Comparison of ENCODE assay signal across 1 cellular context in the genomic region with DNA sequence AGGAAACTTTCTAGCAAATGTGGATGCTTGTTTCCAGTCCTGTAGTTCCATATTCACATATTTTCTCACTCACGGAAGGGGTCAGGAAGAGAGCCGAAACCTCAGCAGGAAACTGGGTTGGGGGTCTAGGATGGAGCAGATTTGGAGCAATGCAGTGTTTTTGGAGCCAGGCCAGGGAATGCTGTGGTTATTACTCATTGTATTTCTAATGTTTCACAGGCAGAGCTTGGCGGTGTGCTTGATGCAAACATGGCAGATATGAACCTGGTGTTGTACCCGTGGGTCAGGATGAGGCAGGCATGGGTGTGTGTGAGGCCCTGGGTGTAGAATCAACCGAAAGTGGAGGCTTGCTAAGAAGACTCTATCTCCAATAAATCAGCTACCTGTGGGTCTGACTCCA.
TF ChIP-seq lines count a peak whose summit lies in the region.

No MANE protein-coding gene starts in this region.

TF ChIP-seq in H1, 55 proteins besides CTCF, POLR2A, EP300 and RAD21:
- TF ChIP-seq TAF7 (optimal IDR thresholded peaks at IDR 0.05; ENCODE audit: borderline replicate concordance, low read depth, low read length) (no peak), BCL11A (IDR thresholded peaks at IDR 0.05; ENCODE audit: low read depth in 2 of 2, low read length in 2 of 2) (no peak), MAFK (IDR thresholded peaks at IDR 0.05; ENCODE audit: low read depth, low read length) (no peak), JUN (IDR thresholded peaks at IDR 0.05; ENCODE audit: low read depth, low read length) (no peak), CEBPB (IDR thresholded peaks at IDR 0.05; ENCODE audit: low read depth, low read length) (no peak)
